Comparison of ENCODE assay signal across 24 cellular contexts in the genomic region with DNA sequence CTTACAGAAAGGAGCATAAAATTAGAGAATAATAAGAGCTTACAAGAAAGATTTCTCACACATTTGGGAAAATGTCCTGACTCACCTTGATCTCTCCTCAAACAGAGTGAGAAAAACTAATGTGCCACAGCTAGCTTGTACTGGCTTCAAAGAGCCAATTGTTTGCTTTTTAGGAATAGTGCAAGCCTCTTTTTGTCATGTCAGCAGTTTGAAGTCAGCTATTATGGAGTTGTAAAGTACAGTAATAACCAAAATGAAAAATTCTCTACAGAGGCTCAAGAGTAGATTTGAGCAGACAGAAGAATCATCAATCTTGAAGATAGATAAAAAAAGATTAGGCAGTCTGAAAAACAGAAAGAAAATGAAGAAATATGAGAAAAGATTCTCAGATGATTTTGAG.
DNase-seq lines count a peak whose midpoint lies in the region; ATAC-seq, FAIRE-seq and TF ChIP-seq lines count a peak whose summit lies in the region.
"Had no signal": no experiment of that assay in that cellular context is flagged by ENCODE, and none has a peak within 500 bp of the region (broad histone marks: within the 10 kb centered on the region; RNA-seq: fewer than 3 reads in every experiment).

No MANE protein-coding gene starts in this region.

- H3K18ac ChIP-seq in IMR-90 (ENCODE audit: low read depth, low read length) = no peak overlapping the region
- H3K18ac ChIP-seq in H1 (ENCODE audit: extremely low read depth, low read length) = no peak overlapping the region

- H3K4me3 Mint-ChIP-seq in activated CD4-positive, alpha-beta T cell treated with anti-CD3 and anti-CD28 coated beads, Interleukin-2, amount 10 ng/mL, durations not matched to agents 7 days and 5 days = no peak overlapping the region
- H3K4me3 Mint-ChIP-seq: CD14-positive monocyte; CD4-positive, alpha-beta memory T cell; CD4-positive, CD25-positive, alpha-beta regulatory T cell; CD8-positive, alpha-beta memory T cell had no signal

- no peak for DNase-seq in activated CD4-positive, alpha-beta T cell treated with anti-CD3 and anti-CD28 coated beads, Interleukin-2, amount 10 ng/mL, durations not matched to agents 7 days and 5 days
- DNase-seq in activated CD4-positive, alpha-beta T cell treated with anti-CD3 and anti-CD28 coated beads for 48 hours = no peak
- DNase-seq in A549 (ENCODE audit: low read depth in 1 of 2, low spot score in 1 of 2) (no peak), IMR-90 (no peak), H1 (ENCODE audit: low read depth in 1 of 2, low spot score in 2 of 2) (no peak), RWPE1 (ENCODE audit: low spot score) (no peak), GDM1 (lab: John Stamatoyannopoulos, UW) (no peak)
- DNase-seq: ACHN; BE2C; C1 segment of cervical spinal cord; CD4-positive, alpha-beta memory T cell; CD4-positive, CD25-positive, alpha-beta regulatory T cell; CD8-positive, alpha-beta memory T cell; COR-L47; DMS 273 treated with DMSO at 0.1 percent for 48 hours; DMS153; DMS53; DMS79 had no signal

- no peaks in the 10 kb centered on the region for H3K79me2 ChIP-seq in H1 (ENCODE audit: control insufficient read depth in 1 of 2, insufficient read depth in 2 of 2, low read length in 2 of 2)

- H3K36me3 Mint-ChIP-seq in activated CD4-positive, alpha-beta T cell treated with anti-CD3 and anti-CD28 coated beads, Interleukin-2, amount 10 ng/mL, durations not matched to agents 7 days and 5 days (ENCODE audit: low read depth) = no peaks in the 10 kb centered on the region
- H3K36me3 Mint-ChIP-seq: CD4-positive, alpha-beta memory T cell; CD4-positive, CD25-positive, alpha-beta regulatory T cell; CD8-positive, alpha-beta memory T cell had no signal

- no peak overlapping the region for H2BK12ac ChIP-seq in H1 (ENCODE audit: low read depth, low read length)

- H2AK9ac ChIP-seq in IMR-90 (replicated peaks; ENCODE audit: low read depth, low read length, poor library complexity) = no peak overlapping the region

- no TSS peak for BruUV-seq in IMR-90 (replicated peaks; lab: Mats Ljungman, UMichigan)

- H4K8ac ChIP-seq in IMR-90 (ENCODE audit: low read depth in 2 of 2, low read length in 2 of 2) (no peak overlapping the region), H1 (ENCODE audit: extremely low read depth, insufficient read depth, low read length) (no peak overlapping the region)

- H2AFZ ChIP-seq in IMR-90 (replicated peaks; ENCODE audit: low read length, poor library complexity) (no peak overlapping the region), H1 (ENCODE audit: low read length) (no peak overlapping the region)

- H3K4me1 Mint-ChIP-seq in activated CD4-positive, alpha-beta T cell treated with anti-CD3 and anti-CD28 coated beads, Interleukin-2, amount 10 ng/mL, durations not matched to agents 7 days and 5 days = no peaks in the 10 kb centered on the region
- H3K4me1 Mint-ChIP-seq: CD4-positive, alpha-beta memory T cell; CD4-positive, CD25-positive, alpha-beta regulatory T cell; CD8-positive, alpha-beta memory T cell had no signal

- no peak overlapping the region for H3K14ac ChIP-seq in IMR-90 (replicated peaks; ENCODE audit: low read depth, low read length)
- no peak overlapping the region for H3K14ac ChIP-seq in H1 (ENCODE audit: insufficient read length)

- CTCF ChIA-PET in activated CD4-positive, alpha-beta T cell treated with anti-CD3 and anti-CD28 coated beads, Interleukin-2, amount 10 ng/mL, durations not matched to agents 7 days and 5 days (lab: Charles Lee) = no interaction called here
- CTCF ChIA-PET in A549 (lab: Yijun Ruan, JAX) (no interaction called here), IMR-90 (lab: Yijun Ruan, JAX) (no interaction called here), H1 (lab: Charles Lee; ENCODE audit: partially characterized antibody) (no interaction called here), RWPE1 (lab: Yijun Ruan, JAX) (interaction anchor here (0.6 kb wide), 1 partner anchor 62 kb away, joined by 5 read pairs; no protein-coding TSS in a partner anchor)

- H3K4me3 ChIP-seq in A549 = no peak overlapping the region
- H3K4me3 ChIP-seq in IMR-90 (ENCODE audit: insufficient read depth, low read depth, low read length) = no peak overlapping the region
- no peak overlapping the region for H3K4me3 ChIP-seq in H1 (ENCODE audit: extremely low read depth in 1 of 4, insufficient read depth in 2 of 4, low read depth in 3 of 4, low read length in 4 of 4)
- H3K4me3 ChIP-seq: BLaER1, GM12878 had no signal

- H3K9me3 ChIP-seq in A549 = no peaks in the 10 kb centered on the region
- no peaks in the 10 kb centered on the region for H3K9me3 ChIP-seq in IMR-90 (ENCODE audit: control insufficient read depth, insufficient read depth, low read length)
- no peaks in the 10 kb centered on the region for H3K9me3 ChIP-seq in H1 (ENCODE audit: insufficient read depth in 2 of 2, low read depth in 1 of 2, low read length in 1 of 2)
- H3K9me3 ChIP-seq: BE2C had no signal

- H3K56ac ChIP-seq in IMR-90 (ENCODE audit: extremely low read depth, insufficient read depth, low read length) = no peak overlapping the region
- no peak overlapping the region for H3K56ac ChIP-seq in H1 (replicated peaks; ENCODE audit: insufficient read length, low read depth, low read length)

- H3K23me2 ChIP-seq in H1 (ENCODE audit: low read depth, low read length) = no peaks in the 10 kb centered on the region

- H3K27ac Mint-ChIP-seq in activated CD4-positive, alpha-beta T cell treated with anti-CD3 and anti-CD28 coated beads, Interleukin-2, amount 10 ng/mL, durations not matched to agents 7 days and 5 days = peak overlapping the region; percentile 70
- H3K27ac Mint-ChIP-seq: CD14-positive monocyte; CD4-positive, alpha-beta memory T cell; CD4-positive, CD25-positive, alpha-beta regulatory T cell; CD8-positive, alpha-beta memory T cell had no signal

- in situ Hi-C loops in IMR-90 (cut with MboI; ENCODE audit: low sequenced_read_pairs) = no loop called here

- no peak for TF ChIP-seq RAD21 in A549 (conservative IDR thresholded peaks at IDR 0.05 in 1 of 2, IDR thresholded peaks at IDR 0.05 in 1 of 2)
- no peak for TF ChIP-seq RAD21 in IMR-90 (IDR thresholded peaks at IDR 0.05; ENCODE audit: low read length)
- TF ChIP-seq RAD21 in H1 (IDR thresholded peaks at IDR 0.05 in 1 of 2, conservative IDR thresholded peaks at IDR 0.05 in 1 of 2; ENCODE audit: low read depth in 2 of 2, low read length in 2 of 2) = no peak

- H3K9me3 Mint-ChIP-seq in activated CD4-positive, alpha-beta T cell treated with anti-CD3 and anti-CD28 coated beads, Interleukin-2, amount 10 ng/mL, durations not matched to agents 7 days and 5 days = peaks cover 4% of the 10 kb centered on the region

- no peaks in the 10 kb centered on the region for H3K27me3 Mint-ChIP-seq in activated CD4-positive, alpha-beta T cell treated with anti-CD3 and anti-CD28 coated beads, Interleukin-2, amount 10 ng/mL, durations not matched to agents 7 days and 5 days
- H3K27me3 Mint-ChIP-seq: CD4-positive, alpha-beta memory T cell; CD4-positive, CD25-positive, alpha-beta regulatory T cell; CD8-positive, alpha-beta memory T cell had no signal

- no peak overlapping the region for H3K23ac ChIP-seq in IMR-90 (ENCODE audit: low read depth, low read length)
- H3K23ac ChIP-seq in H1 (ENCODE audit: insufficient read length) = no peak overlapping the region

- H4K5ac ChIP-seq in IMR-90 (ENCODE audit: low read depth, low read length) (no peak overlapping the region), H1 (ENCODE audit: insufficient read length, low read depth, low read length) (no peak overlapping the region)

- no peaks in the 10 kb centered on the region for H3K9me1 ChIP-seq in IMR-90 (ENCODE audit: insufficient read depth, low read length)

- no peak overlapping the region for H2BK120ac ChIP-seq in IMR-90 (ENCODE audit: low read depth, low read length)
- no peak overlapping the region for H2BK120ac ChIP-seq in H1 (replicated peaks; ENCODE audit: low read depth, low read length)

- H2BK20ac ChIP-seq in IMR-90 (ENCODE audit: low read depth, low read length) (no peak overlapping the region), H1 (ENCODE audit: low read length) (no peak overlapping the region)

- H3K4me2 ChIP-seq in A549 (no peak overlapping the region), IMR-90 (ENCODE audit: low read depth, low read length) (no peak overlapping the region), H1 (ENCODE audit: insufficient read depth in 1 of 2, low read depth in 2 of 2, low read length in 2 of 2) (no peak overlapping the region)
- H3K4me2 ChIP-seq: BLaER1 had no signal

- intact Hi-C loops in IMR-90 (cut with micrococcal nuclease) = no loop called here

- H3K27me3 ChIP-seq in IMR-90 (ENCODE audit: control insufficient read depth, insufficient read depth, low read length) (no peaks in the 10 kb centered on the region), H1 (replicated peaks in 1 of 4; ENCODE audit: control insufficient read depth in 3 of 4, extremely low read depth in 1 of 4, insufficient read depth in 3 of 4, low read length in 3 of 4) (no peaks in the 10 kb centered on the region)
- H3K27me3 ChIP-seq: BE2C, BLaER1 had no signal

- no peaks in the 10 kb centered on the region for H3K79me1 ChIP-seq in IMR-90 (ENCODE audit: low read depth in 1 of 2, low read length in 2 of 2)
- no peaks in the 10 kb centered on the region for H3K79me1 ChIP-seq in H1 (ENCODE audit: low read depth, low read length)

- no peaks in the 10 kb centered on the region for H4K20me1 ChIP-seq in IMR-90 (ENCODE audit: insufficient read depth, low read length)
- no peaks in the 10 kb centered on the region for H4K20me1 ChIP-seq in H1 (replicated peaks in 1 of 2; ENCODE audit: control insufficient read depth in 1 of 2, insufficient read depth in 2 of 2, low read length in 2 of 2)
- H4K20me1 ChIP-seq: BLaER1 had no signal

- dilution Hi-C loops in IMR-90 (cut with HindIII; ENCODE audit: low sequenced_read_pairs, unreplicated experiment) = no loop called here

- H3K27ac ChIP-seq in A549 = no peak overlapping the region
- H3K27ac ChIP-seq in IMR-90 (ENCODE audit: insufficient read depth, low read length) = no peak overlapping the region
- H3K27ac ChIP-seq in H1 (ENCODE audit: low read depth, low read length) = no peak overlapping the region
- no peak overlapping the region for H3K27ac ChIP-seq in RWPE1
- H3K27ac ChIP-seq: 22Rv1, BLaER1 had no signal

- FAIRE-seq in A549 (lab: Jason Lieb, UNC) = no peak
- no peak for FAIRE-seq in H1 (lab: Jason Lieb, UNC)
- FAIRE-seq: GM12878, GM12892, GM18507 had no signal

- POLR2A ChIA-PET in activated CD4-positive, alpha-beta T cell treated with anti-CD3 and anti-CD28 coated beads, Interleukin-2, amount 10 ng/mL, durations not matched to agents 7 days and 5 days (lab: Charles Lee) = no interaction called here
- POLR2A ChIA-PET in A549 (lab: Yijun Ruan, JAX) = no interaction called here
- POLR2A ChIA-PET in IMR-90 (lab: Charles Lee; ENCODE audit: unreplicated experiment) = no interaction called here
- POLR2A ChIA-PET in H1 (lab: Charles Lee; ENCODE audit: partially characterized antibody) = no interaction called here
- POLR2A ChIA-PET in RWPE1 (lab: Yijun Ruan, JAX; ENCODE audit: low non-redundant PET) = no interaction called here

- H4K91ac ChIP-seq in IMR-90 (ENCODE audit: insufficient read depth, low read depth, low read length) (no peak overlapping the region), H1 (replicated peaks; ENCODE audit: insufficient read length, low read length) (no peak overlapping the region)

- H2AK5ac ChIP-seq in IMR-90 (ENCODE audit: low read depth, low read length) (no peak overlapping the region), H1 (ENCODE audit: low read depth, low read length) (no peak overlapping the region)

- no peak overlapping the region for H2BK5ac ChIP-seq in IMR-90 (ENCODE audit: low read depth, low read length, poor library complexity, severe bottlenecking)
- no peak overlapping the region for H2BK5ac ChIP-seq in H1 (ENCODE audit: low read depth, low read length)

- H3K4ac ChIP-seq in IMR-90 (ENCODE audit: low read depth, low read length) (no peak overlapping the region), H1 (replicated peaks; ENCODE audit: insufficient read length, low read depth, low read length) (no peak overlapping the region)

- H2BK15ac ChIP-seq in IMR-90 (ENCODE audit: low read depth, low read length) (no peak overlapping the region), H1 (ENCODE audit: low read length) (no peak overlapping the region)

- H3K9ac ChIP-seq in IMR-90 (ENCODE audit: low read depth, low read length) (no peak overlapping the region), H1 (replicated peaks in 1 of 4; ENCODE audit: extremely low read depth in 1 of 4, low read depth in 3 of 4, low read length in 3 of 4) (no peak overlapping the region)
- H3K9ac ChIP-seq: BLaER1 had no signal

- H3K4me1 ChIP-seq in A549 = no peaks in the 10 kb centered on the region
- H3K4me1 ChIP-seq in IMR-90 (ENCODE audit: control insufficient read depth, insufficient read depth, low read length) = no peaks in the 10 kb centered on the region
- H3K4me1 ChIP-seq in H1 (replicated peaks in 1 of 4; ENCODE audit: control insufficient read depth in 3 of 4, insufficient read depth in 4 of 4, low read length in 3 of 4) = no peaks in the 10 kb centered on the region
- H3K4me1 ChIP-seq: BE2C, BLaER1 had no signal

- TF ChIP-seq POLR2A in A549 (IDR thresholded peaks at IDR 0.05; ENCODE audit: low read length) (no peak), IMR-90 (IDR thresholded peaks at IDR 0.05; ENCODE audit: low read depth, low read length) (no peak), H1 (IDR thresholded peaks at IDR 0.05; ENCODE audit: control extremely low read depth in 1 of 2, low read depth in 2 of 2, low read length in 2 of 2) (no peak)

- H3K36me3 ChIP-seq in IMR-90 (ENCODE audit: control insufficient read depth, insufficient read depth, low read length) (no peaks in the 10 kb centered on the region), H1 (ENCODE audit: control insufficient read depth in 2 of 4, insufficient read depth in 4 of 4, low read length in 3 of 4) (no peaks in the 10 kb centered on the region)
- H3K36me3 ChIP-seq: BE2C, BLaER1 had no signal

- TF ChIP-seq CTCF in A549 (IDR thresholded peaks at IDR 0.05) = no peak
- TF ChIP-seq CTCF in IMR-90 (conservative IDR thresholded peaks at IDR 0.05; ENCODE audit: low read depth, low read length) = no peak
- no peak for TF ChIP-seq CTCF in H1 (IDR thresholded peaks at IDR 0.05; ENCODE audit: control extremely low read depth in 1 of 3, insufficient read depth in 1 of 3, low read depth in 1 of 3, low read length in 3 of 3)
- TF ChIP-seq CTCF in RWPE1 (conservative IDR thresholded peaks at IDR 0.05; ENCODE audit: low read depth) = no peak

- TF ChIP-seq EP300 in A549 (IDR thresholded peaks at IDR 0.05) = no peak
- no peak for TF ChIP-seq EP300 in H1 (IDR thresholded peaks at IDR 0.05; ENCODE audit: borderline replicate concordance in 1 of 2, low read depth in 2 of 2, low read length in 2 of 2)

- ATAC-seq in A549 = no peak
- ATAC-seq in IMR-90 (ENCODE audit: low read depth) = no peak
- ATAC-seq: GM12878 had no signal
